Comparison of ENCODE assay signal across 16 cellular contexts in the genomic region with DNA sequence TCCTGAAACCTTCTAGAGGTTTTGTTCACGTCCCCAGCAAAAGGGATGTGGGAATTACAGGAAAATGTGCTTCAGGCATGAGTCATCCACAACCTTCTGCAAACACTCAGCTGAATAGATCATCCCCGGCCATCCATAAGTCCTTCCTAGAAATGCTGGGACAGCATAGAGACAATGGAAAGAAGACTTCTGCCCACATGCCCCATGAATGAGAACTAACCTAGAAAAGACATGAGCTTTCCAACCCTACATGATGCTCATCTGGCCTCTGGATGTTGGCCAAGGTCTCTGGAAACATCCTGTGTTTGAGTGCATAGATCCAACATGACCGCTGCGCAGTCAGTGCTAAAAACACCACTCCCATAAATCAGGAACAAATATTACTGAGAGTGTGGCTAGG.
DNase-seq lines count a peak whose midpoint lies in the region; ATAC-seq, FAIRE-seq and TF ChIP-seq lines count a peak whose summit lies in the region.
"Had no signal": no experiment of that assay in that cellular context is flagged by ENCODE, and none has a peak within 500 bp of the region (broad histone marks: within the 10 kb centered on the region; RNA-seq: fewer than 3 reads in every experiment).

No MANE protein-coding gene starts in this region.

- FAIRE-seq in kidney (lab: Jason Lieb, UNC), result no peak

- no peaks in the 10 kb centered on the region for H3K4me1 ChIP-seq in kidney (ENCODE audit: control insufficient read depth in 1 of 2, insufficient read depth in 1 of 2, low read depth in 1 of 2, low read length in 2 of 2)

- peak; percentile 11 for DNase-seq in GM04503 (ENCODE audit: low read depth)
- peak; percentile 86 for DNase-seq in RPMI7951 (ENCODE audit: low read depth)
- DNase-seq in fibroblast of peridontal ligament (ENCODE audit: extremely low read depth), result peak; percentile 35
- peak; percentile 32 for DNase-seq in stromal cell of bone marrow (ENCODE audit: low read depth)
- DNase-seq in kidney, result no peak
- DNase-seq in activated effector memory CD4-positive, alpha-beta T cell treated with Interleukin-2 at 50 U/mL for 16 hours, result no peak
- DNase-seq: activated CD4-positive, alpha-beta T cell treated with anti-CD3 and anti-CD28 coated beads for 48 hours; cerebellar nuclear complex; DMS79; KG1; left cardiac atrium; NCI-H2081 treated with DMSO at 0.1 percent for 48 hours; T-helper 17 cell had no signal

- no peak for ATAC-seq in HG03196 (IDR thresholded peaks at IDR 0.05; ENCODE audit: unreplicated experiment)
- ATAC-seq: natural killer cell treated with Interleukin-12 subunit alpha and Interleukin-12 subunit beta and Interleukin-15 and Interleukin-18, amount 100 ng/mL, for 72 hours; T-helper 17 cell had no signal

- no peak overlapping the region for H3K4me3 ChIP-seq in kidney (ENCODE audit: low read length in 2 of 2)
- H3K4me3 ChIP-seq: thoracic aorta had no signal

- no peaks in the 10 kb centered on the region for H3K9me3 ChIP-seq in kidney (ENCODE audit: control insufficient read depth in 1 of 2, low read length in 2 of 2)
- H3K9me3 ChIP-seq: thoracic aorta had no signal

- no peak for TF ChIP-seq CTCF in kidney (IDR thresholded peaks at IDR 0.05; ENCODE audit: borderline replicate concordance, extremely low read depth, insufficient read depth)

- no peak overlapping the region for H3K9ac ChIP-seq in kidney (ENCODE audit: low read length in 2 of 2)

- intact Hi-C loops in kidney (cut with DNase I), result no loop called here

- H3K27ac ChIP-seq in kidney (ENCODE audit: low read depth in 2 of 2, low read length in 2 of 2), result no peak overlapping the region

- H3K36me3 ChIP-seq in kidney (ENCODE audit: control insufficient read depth in 1 of 2, insufficient read depth in 2 of 2, low read length in 2 of 2), result no peaks in the 10 kb centered on the region
- H3K36me3 ChIP-seq: thoracic aorta had no signal

Comparison
In these comparisons a context has a peak if more than half of its experiments do, and no peak if none do; other contexts are left out.
1. DNase-seq: peak in GM04503 (single experiment), RPMI7951 (single experiment), fibroblast of peridontal ligament (single experiment) and stromal cell of bone marrow (single experiment); none in kidney (single experiment) and activated effector memory CD4-positive, alpha-beta T cell treated with Interleukin-2 at 50 U/mL for 16 hours (single experiment).